In the genomic region with DNA sequence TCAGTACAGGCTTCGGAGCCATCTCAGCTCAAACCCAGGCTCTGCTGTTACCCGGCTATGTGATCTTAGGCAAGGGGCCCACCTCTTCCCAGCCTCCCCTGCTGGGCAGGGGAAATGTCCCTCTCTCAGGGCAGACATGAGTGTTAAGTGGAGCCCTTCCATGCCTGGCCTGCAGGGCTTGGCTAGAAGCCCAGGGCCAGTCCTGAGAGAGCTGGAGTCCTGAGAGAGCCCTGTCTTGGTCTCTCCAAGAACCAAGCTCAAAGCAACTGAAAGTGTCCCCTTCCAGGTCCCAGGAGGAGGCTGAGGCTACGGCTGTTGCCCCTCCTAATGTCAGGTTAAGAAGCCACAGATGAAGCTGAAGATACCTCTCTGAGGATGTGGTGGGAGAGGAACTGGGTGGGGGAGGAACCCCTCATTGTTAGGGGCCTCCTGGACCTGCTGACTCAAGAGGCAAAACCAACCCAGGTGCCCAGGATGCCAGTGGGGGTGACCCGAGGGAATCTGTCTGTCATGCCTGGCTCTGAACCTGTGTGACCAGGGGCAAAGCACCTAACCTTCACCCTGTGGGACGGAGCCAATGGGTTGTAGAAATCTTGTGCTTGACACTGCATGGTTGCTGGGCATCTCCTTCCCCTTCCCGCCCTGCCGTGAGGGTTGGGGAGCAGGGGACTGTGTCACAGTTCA, we compare ENCODE assay signal across 9 cellular contexts. TPM values are rescaled to one million over a fixed set of nuclear protein-coding genes. Genes with fewer than 3 reads are reported as not detected.
A peak's percentile ranks its signal among the peaks of the same experiment; 100 is the strongest.
DNase-seq lines count a peak whose midpoint lies in the region; ATAC-seq and TF ChIP-seq lines count a peak whose summit lies in the region.
"Had no signal": no experiment of that assay in that cellular context is flagged by ENCODE, and none has a peak within 500 bp of the region (broad histone marks: within the 10 kb centered on the region; RNA-seq: fewer than 3 reads in every experiment).

No MANE protein-coding gene starts in this region.

- intact Hi-C loops in MCF 10A (cut with micrococcal nuclease) (no loop called here), breast epithelium (cut with DNase I; ENCODE audit: low total_unique reads) (no loop called here)

- H3K27me3 ChIP-seq in breast epithelium: no peaks in the 10 kb centered on the region

- no peaks in the 10 kb centered on the region for H3K9me3 ChIP-seq in breast epithelium

- H3K36me3 ChIP-seq in breast epithelium: no peaks in the 10 kb centered on the region

- H3K4me3 Mint-ChIP-seq in MCF 10A (ENCODE audit: unreplicated experiment) (no peak overlapping the region), immature natural killer cell (no peak overlapping the region)
- H3K4me3 Mint-ChIP-seq: activated CD4-positive, alpha-beta T cell treated with anti-CD3 and anti-CD28 coated beads for 36 hours had no signal

- no peak for TF ChIP-seq POLR2A in breast epithelium (IDR thresholded peaks at IDR 0.05)

- CTCF ChIA-PET in MCF 10A (lab: Yijun Ruan, JAX): interaction anchor here (0.8 to 2.8 kb wide), 5 partner anchors 10 to 40 kb away, joined by 3 to 16 read pairs (median 4); no protein-coding TSS in a partner anchor

- H3K4me1 ChIP-seq in breast epithelium: no peaks in the 10 kb centered on the region

- H3K27ac ChIP-seq in breast epithelium (peak overlapping the region in 1 of 2 donors; percentile 48), angular gyrus (ENCODE audit: low read depth, low read length) (peak overlapping the region; percentile 17)

- H3K9me3 Mint-ChIP-seq in MCF 10A (ENCODE audit: unreplicated experiment): no peaks in the 10 kb centered on the region
- H3K9me3 Mint-ChIP-seq in immature natural killer cell: no peaks in the 10 kb centered on the region

- ATAC-seq in left lobe of liver: peak; percentile 67
- ATAC-seq in HG02623 (IDR thresholded peaks at IDR 0.05; ENCODE audit: unreplicated experiment): no peak
- no peak for ATAC-seq in HG02884 (IDR thresholded peaks at IDR 0.05; ENCODE audit: unreplicated experiment)

- H3K36me3 Mint-ChIP-seq in MCF 10A (ENCODE audit: insufficient read depth, unreplicated experiment): no peaks in the 10 kb centered on the region
- H3K36me3 Mint-ChIP-seq in immature natural killer cell: no peaks in the 10 kb centered on the region

- DNase-seq in MCF 10A (ENCODE audit: unreplicated experiment): peak; percentile 44
- no peak for DNase-seq in breast epithelium (ENCODE audit: low spot score in 2 of 2)
- DNase-seq in left lobe of liver (ENCODE audit: low spot score): no peak
- no peak for DNase-seq in midbrain (lab: John Stamatoyannopoulos, UW)
- DNase-seq in immature natural killer cell: no peak
- DNase-seq: activated CD4-positive, alpha-beta T cell treated with anti-CD3 and anti-CD28 coated beads for 36 hours had no signal

- no TSS peak for BruUV-seq in MCF 10A (replicated peaks; lab: Mats Ljungman, UMichigan)

- POLR2A ChIA-PET in MCF 10A (lab: Yijun Ruan, JAX): interaction anchor here (1.1 to 1.2 kb wide), 2 partner anchors 27 to 41 kb away, joined by 3 to 4 read pairs; no protein-coding TSS in a partner anchor

- TF ChIP-seq CTCF in MCF 10A (IDR thresholded peaks at IDR 0.05; ENCODE audit: unreplicated experiment): no peak
- TF ChIP-seq CTCF in breast epithelium (IDR thresholded peaks at IDR 0.05): no peak

- H3K4me1 Mint-ChIP-seq in MCF 10A (ENCODE audit: insufficient read depth, unreplicated experiment) (no peaks in the 10 kb centered on the region), immature natural killer cell (peaks cover 0 to 2% of the 10 kb centered on the region in 2 donors)

- H3K4me3 ChIP-seq in breast epithelium: no peak overlapping the region

- H3K27ac Mint-ChIP-seq in MCF 10A (ENCODE audit: low read depth, unreplicated experiment) (no peak overlapping the region), immature natural killer cell (no peak overlapping the region)
- H3K27ac Mint-ChIP-seq: activated CD4-positive, alpha-beta T cell treated with anti-CD3 and anti-CD28 coated beads for 36 hours had no signal

- no peaks in the 10 kb centered on the region for H3K27me3 Mint-ChIP-seq in MCF 10A (ENCODE audit: insufficient read depth, unreplicated experiment)
- H3K27me3 Mint-ChIP-seq in immature natural killer cell (ENCODE audit: low read depth in 3 of 3): peaks cover 0 to 5% (median 3%) of the 10 kb centered on the region in 3 donors
- H3K27me3 Mint-ChIP-seq: activated CD4-positive, alpha-beta T cell treated with anti-CD3 and anti-CD28 coated beads for 36 hours had no signal

RNA-seq across cellular contexts. Expression of a gene that starts 4.2 kb away (rescaled TPM):
- total RNA-seq in MCF 10A (2022) (not detected in 2 replicates), breast epithelium (under 1 TPM in 2 of 3 donors, not detected in 1; 0.32 to 0.73 TPM), left lobe of liver (not detected)
- polyA plus RNA-seq in immature natural killer cell: not detected
- total RNA-seq: activated CD4-positive, alpha-beta T cell treated with anti-CD3 and anti-CD28 coated beads for 36 hours had no signal

RNA-seq across cellular contexts. Expression of a gene that starts 15.8 kb away (rescaled TPM):
- total RNA-seq in MCF 10A (2022) (not detected in 2 replicates), breast epithelium (under 1 TPM in 2 of 3 donors, not detected in 1; 0.16 to 0.59 TPM), left lobe of liver (0.18 TPM)
- polyA plus RNA-seq in immature natural killer cell: under 1 TPM in 2 of 3 donors, not detected in 1; 0.46 to 0.49 TPM

RNA-seq across cellular contexts. Expression of a gene that starts 29.6 kb away (rescaled TPM):
- total RNA-seq in MCF 10A (2022) (37.5 and 57.8 TPM in 2 replicates), breast epithelium (10 to 100 TPM; 17.8 to 22.9 (median 19.5) TPM), left lobe of liver (4.7 TPM)
- polyA plus RNA-seq in immature natural killer cell: 10 to 100 TPM in 1 of 3 donors, 1 to 10 TPM in 2; 5.6 to 16.5 (median 7.4) TPM

RNA-seq across cellular contexts. Expression of a gene that starts 34.9 kb away (rescaled TPM):
- total RNA-seq in MCF 10A (2022): 99.0 and 115 TPM in 2 replicates
- total RNA-seq in breast epithelium: 10 to 100 TPM; 56.0 to 82.7 (median 81.3) TPM
- total RNA-seq in left lobe of liver: 44.9 TPM
- 10 to 100 TPM in 2 of 3 donors, 1 to 10 TPM in 1; 8.9 to 15.2 (median 13.6) TPM for polyA plus RNA-seq in immature natural killer cell

RNA-seq across cellular contexts. Expression of a gene that starts 42.4 kb away (rescaled TPM):
- total RNA-seq in MCF 10A (2022): 39.5 and 45.8 TPM in 2 replicates
- 100 to 1,000 TPM in 1 of 3 donors, 10 to 100 TPM in 2; 77.6 to 112 (median 77.7) TPM for total RNA-seq in breast epithelium
- 36.9 TPM for total RNA-seq in left lobe of liver
- 100 to 1,000 TPM; 292 to 631 (median 400) TPM for polyA plus RNA-seq in immature natural killer cell
